Comparison of ENCODE assay signal across 15 cellular contexts in genomic region chr7:149150981-149151380, GRCh38.
"Had no signal": no experiment of that assay in that cellular context is flagged by ENCODE, and none has a peak within 500 bp of the region (broad histone marks: within the 10 kb centered on the region; RNA-seq: fewer than 3 reads in every experiment).

No MANE protein-coding gene starts in this region.

- H3K27me3 ChIP-seq: cardiac muscle cell, gastrocnemius medialis, right atrium auricular region, stomach had no signal

- FAIRE-seq: colon, kidney, urothelium cell line had no signal

- H3K36me3 ChIP-seq: thoracic aorta had no signal

- H3K27ac ChIP-seq: cardiac muscle cell, gastrocnemius medialis, right atrium auricular region, skin epidermis, stomach, thoracic aorta had no signal

- DNase-seq: activated CD4-positive, alpha-beta T cell treated with anti-CD3 and anti-CD28 coated beads for 4 hours; activated effector memory CD4-positive, alpha-beta T cell treated with anti-CD3 and anti-CD28 coated beads, Interleukin-2, amount 50 U/mL, for 16 hours; activated T-cell treated with anti-CD3 and anti-CD28 coated beads for 4 hours; gastrocnemius medialis; kidney; posterior cingulate gyrus; stimulated activated CD4-positive, alpha-beta T cell treated with anti-CD3 and anti-CD28 coated beads, Interleukin-4, amount 100 ng/mL, for 4 hours; stomach; T-helper 9 cell had no signal

- H3K4me3 ChIP-seq: cardiac muscle cell, gastrocnemius medialis, right atrium auricular region, skin epidermis, stomach, thoracic aorta had no signal

- H3K9me3 ChIP-seq: gastrocnemius medialis, right atrium auricular region, stomach, thoracic aorta had no signal

- ATAC-seq: gastrocnemius medialis had no signal
